In genomic region chr17:3738562-3739295, GRCh38 we compare ENCODE assay signal across 8 cellular contexts. TPM values are rescaled to one million over a fixed set of nuclear protein-coding genes. Genes with fewer than 3 reads are reported as not detected.
A peak's percentile ranks its signal among the peaks of the same experiment; 100 is the strongest.
DNase-seq lines count a peak whose midpoint lies in the region; TF ChIP-seq lines count a peak whose summit lies in the region.

No MANE protein-coding gene starts in this region.

- peak; percentile 5 for DNase-seq in NCI-H2029 treated with DMSO at 0.1 percent for 48 hours (lab: John Stamatoyannopoulos, UW)
- DNase-seq in activated CD8-positive, alpha-beta memory T cell treated with anti-CD3 and anti-CD28 coated beads for 24 hours: peak; percentile 85
- DNase-seq in osteoblast (ENCODE audit: insufficient read length, low spot score, missing footprints): peak; percentile 21
- DNase-seq in transverse colon: peak; percentile 68
- DNase-seq in NCI-H526 treated with DMSO at 0.1 percent for 48 hours (lab: John Stamatoyannopoulos, UW): no peak
- DNase-seq in brain microvascular endothelial cell: no peak
- DNase-seq in D341Med (ENCODE audit: low spot score): no peak

- no peak for TF ChIP-seq POLR2A in transverse colon (IDR thresholded peaks at IDR 0.05)

- H3K79me2 ChIP-seq in osteoblast (ENCODE audit: insufficient read depth, low read length): no peaks in the 10 kb centered on the region

- H3K4me1 ChIP-seq in endocrine pancreas (ENCODE audit: control insufficient read depth, insufficient read depth, low read length) (no peaks in the 10 kb centered on the region), osteoblast (ENCODE audit: insufficient read depth, low read length) (peaks cover 8% of the 10 kb centered on the region), transverse colon (peaks cover 8 to 21% (median 15%) of the 10 kb centered on the region in 4 donors)

- intact Hi-C loops in transverse colon (cut with DNase I; ENCODE audit: low total_unique reads): loop anchor here (10.0 kb wide), 1 partner anchor 266 kb away; no protein-coding TSS in a partner anchor

- TF ChIP-seq EP300 in transverse colon (IDR thresholded peaks at IDR 0.05; ENCODE audit: low read depth): no peak

- H3K36me3 ChIP-seq in endocrine pancreas (ENCODE audit: control insufficient read depth, insufficient read depth, low read length) (no peaks in the 10 kb centered on the region), osteoblast (ENCODE audit: insufficient read depth, low read length) (no peaks in the 10 kb centered on the region), transverse colon (no peaks in the 10 kb centered on the region), brain microvascular endothelial cell (replicated peaks) (no peaks in the 10 kb centered on the region)

- H3K27ac ChIP-seq in osteoblast (ENCODE audit: low read depth, low read length) (no peak overlapping the region), transverse colon (peak overlapping the region; percentile 24 to 45 (median 42)), brain microvascular endothelial cell (no peak overlapping the region)

- peak overlapping the region; percentile 50 for H2AFZ ChIP-seq in osteoblast (ENCODE audit: low read length)

- no peaks in the 10 kb centered on the region for H4K20me1 ChIP-seq in osteoblast (ENCODE audit: insufficient read depth, low read length)

- in situ Hi-C loops in transverse colon (cut with MboI; ENCODE audit: low pct_ligation_motif_present in 1 of 4, low pct_unique_long_range_greater_than_20kb in 1 of 4, low sequenced_read_pairs in 3 of 4) (loop anchor here (10.0 to 25.0 kb wide), 2 partner anchors 86 to 99 kb away; partner anchors contain the start of gene NCBP3 (in 2 of the 4)), brain microvascular endothelial cell (cut with HindIII; ENCODE audit: low pct_ligation_motif_present, low sequenced_read_pairs) (no loop called here)

- no peaks in the 10 kb centered on the region for H3K27me3 ChIP-seq in endocrine pancreas (ENCODE audit: control insufficient read depth, insufficient read depth, low read length)
- H3K27me3 ChIP-seq in osteoblast (ENCODE audit: insufficient read depth, low read length): no peaks in the 10 kb centered on the region
- no peaks in the 10 kb centered on the region for H3K27me3 ChIP-seq in transverse colon
- no peaks in the 10 kb centered on the region for H3K27me3 ChIP-seq in brain microvascular endothelial cell (replicated peaks)

- H3K9me3 ChIP-seq in endocrine pancreas (ENCODE audit: control insufficient read depth, low read length): no peaks in the 10 kb centered on the region
- H3K9me3 ChIP-seq in osteoblast (ENCODE audit: low read depth, low read length): no peaks in the 10 kb centered on the region
- no peaks in the 10 kb centered on the region for H3K9me3 ChIP-seq in transverse colon

- H3K4me3 ChIP-seq in endocrine pancreas (ENCODE audit: control insufficient read depth, insufficient read depth, low read length) (peak overlapping the region; percentile 11), osteoblast (ENCODE audit: insufficient read depth, low read length) (peak overlapping the region; percentile 55), transverse colon (no peak overlapping the region), brain microvascular endothelial cell (ENCODE audit: low read depth, low read length) (no peak overlapping the region)

- TF ChIP-seq CTCF in osteoblast (IDR thresholded peaks at IDR 0.05; ENCODE audit: extremely low read depth, low read depth, low read length): no peak
- TF ChIP-seq CTCF in transverse colon (IDR thresholded peaks at IDR 0.05): no peak
- TF ChIP-seq CTCF in brain microvascular endothelial cell (IDR thresholded peaks at IDR 0.05; ENCODE audit: low read depth, low read length, missing control alignments): no peak

- peak overlapping the region; percentile 82 for H3K4me2 ChIP-seq in osteoblast (ENCODE audit: insufficient read depth, low read length)

- 22 to 28% methylated on average over 7 to 16 of the region's 16 CpGs for WGBS in transverse colon (ENCODE audit: low coverage in 1 of 2), 2 donors

- peak overlapping the region; percentile 24 for H3K9ac ChIP-seq in endocrine pancreas (ENCODE audit: control insufficient read depth, insufficient read depth, low read length)

RNA-seq across cellular contexts. Expression of gene HASPIN, which starts 15.0 kb away (rescaled TPM):
- total RNA-seq in osteoblast (1.4 and 1.5 TPM in 2 replicates), transverse colon (1 to 10 TPM in 1 of 4 donors, under 1 TPM in 2, not detected in 1; 0.14 to 2.4 (median 0.64) TPM)

RNA-seq across cellular contexts. Expression of gene P2RX5, which starts 42.8 kb away (rescaled TPM):
- 0.36 TPM in 1 of 2 replicates, not detected in the other for total RNA-seq in osteoblast
- total RNA-seq in transverse colon: 10 to 100 TPM in 1 of 4 donors, 1 to 10 TPM in 1, under 1 TPM in 2; 0.68 to 11.4 (median 2.1) TPM

Comparison
In these comparisons a context has a peak if more than half of its experiments do, and no peak if none do; other contexts are left out.
1. DNase-seq: peak in NCI-H2029 treated with DMSO at 0.1 percent for 48 hours (single experiment), activated CD8-positive, alpha-beta memory T cell treated with anti-CD3 and anti-CD28 coated beads for 24 hours (single experiment), osteoblast (single experiment) and transverse colon (single experiment); none in NCI-H526 treated with DMSO at 0.1 percent for 48 hours (single experiment), brain microvascular endothelial cell (single experiment) and D341Med (single experiment).
2. H3K4me3 ChIP-seq: peak in endocrine pancreas (single experiment) and osteoblast (single experiment); none in transverse colon (0 of 4) and brain microvascular endothelial cell (single experiment).
3. H3K27ac ChIP-seq: peak in transverse colon (4 of 4); none in osteoblast (single experiment) and brain microvascular endothelial cell (single experiment).